In genomic region chr13:72258340-72258981, GRCh38 we compare ENCODE assay signal across 21 cellular contexts.
DNase-seq lines count a peak whose midpoint lies in the region; ATAC-seq, FAIRE-seq and TF ChIP-seq lines count a peak whose summit lies in the region.
"Had no signal": no experiment of that assay in that cellular context is flagged by ENCODE, and none has a peak within 500 bp of the region (broad histone marks: within the 10 kb centered on the region; RNA-seq: fewer than 3 reads in every experiment).

No MANE protein-coding gene starts in this region.

- DNase-seq in Right ventricle myocardium inferior (ENCODE audit: missing footprints): peak; percentile 57
- no peak for DNase-seq in left cardiac atrium
- DNase-seq in endothelial cell (ENCODE audit: low spot score): peak; percentile 6
- DNase-seq in islet precursor cell: peak; percentile 53
- no peak for DNase-seq in CD1c-positive myeloid dendritic cell (ENCODE audit: extremely low spot score)
- DNase-seq in RCC 7860 (ENCODE audit: low spot score): no peak
- no peak for DNase-seq in epidermal melanocyte (ENCODE audit: insufficient read length, low spot score)
- DNase-seq: 8988T; CD8-positive, alpha-beta memory T cell; DMS79; GDM1; GM23248; HFFc6; NCI-H1048; NCI-H146; NCI-H2081; NCI-H82 had no signal

- TF ChIP-seq CTCF in endothelial cell (IDR thresholded peaks at IDR 0.05; ENCODE audit: unreplicated experiment): no peak

- no peak overlapping the region for H3K4me3 Mint-ChIP-seq in endothelial cell (ENCODE audit: unreplicated experiment)
- H3K4me3 Mint-ChIP-seq: CD8-positive, alpha-beta memory T cell; HFFc6 had no signal

- no peaks in the 10 kb centered on the region for H3K9me3 Mint-ChIP-seq in endothelial cell (ENCODE audit: unreplicated experiment)

- H3K36me3 Mint-ChIP-seq in endothelial cell (ENCODE audit: low read depth, unreplicated experiment): no peaks in the 10 kb centered on the region
- H3K36me3 Mint-ChIP-seq: CD8-positive, alpha-beta memory T cell had no signal

- H3K27ac Mint-ChIP-seq in endothelial cell (ENCODE audit: unreplicated experiment): no peak overlapping the region
- H3K27ac Mint-ChIP-seq: CD8-positive, alpha-beta memory T cell; HFFc6 had no signal

- intact Hi-C loops in Right ventricle myocardium inferior (cut with DNase I) (no loop called here), left cardiac atrium (cut with DNase I) (no loop called here)

- FAIRE-seq in RCC 7860 (lab: Jason Lieb, UNC): no peak
- FAIRE-seq: D721Med, GM12878, GM18507 had no signal

- peaks cover 2% of the 10 kb centered on the region for H3K27me3 Mint-ChIP-seq in endothelial cell (ENCODE audit: unreplicated experiment)
- H3K27me3 Mint-ChIP-seq: CD8-positive, alpha-beta memory T cell had no signal

- no peaks in the 10 kb centered on the region for H3K4me1 Mint-ChIP-seq in endothelial cell (ENCODE audit: unreplicated experiment)
- H3K4me1 Mint-ChIP-seq: CD8-positive, alpha-beta memory T cell had no signal

- ATAC-seq in Right ventricle myocardium inferior (no peak), left cardiac atrium (no peak), GM19397 (IDR thresholded peaks at IDR 0.05; ENCODE audit: unreplicated experiment) (no peak)
- ATAC-seq: GM12878 had no signal

Comparison
In these comparisons a context has a peak if more than half of its experiments do, and no peak if none do; other contexts are left out.
1. DNase-seq: peak in Right ventricle myocardium inferior (single experiment), endothelial cell (single experiment) and islet precursor cell (single experiment); none in left cardiac atrium (single experiment), CD1c-positive myeloid dendritic cell (single experiment), RCC 7860 (single experiment) and epidermal melanocyte (single experiment).